In the genomic region with DNA sequence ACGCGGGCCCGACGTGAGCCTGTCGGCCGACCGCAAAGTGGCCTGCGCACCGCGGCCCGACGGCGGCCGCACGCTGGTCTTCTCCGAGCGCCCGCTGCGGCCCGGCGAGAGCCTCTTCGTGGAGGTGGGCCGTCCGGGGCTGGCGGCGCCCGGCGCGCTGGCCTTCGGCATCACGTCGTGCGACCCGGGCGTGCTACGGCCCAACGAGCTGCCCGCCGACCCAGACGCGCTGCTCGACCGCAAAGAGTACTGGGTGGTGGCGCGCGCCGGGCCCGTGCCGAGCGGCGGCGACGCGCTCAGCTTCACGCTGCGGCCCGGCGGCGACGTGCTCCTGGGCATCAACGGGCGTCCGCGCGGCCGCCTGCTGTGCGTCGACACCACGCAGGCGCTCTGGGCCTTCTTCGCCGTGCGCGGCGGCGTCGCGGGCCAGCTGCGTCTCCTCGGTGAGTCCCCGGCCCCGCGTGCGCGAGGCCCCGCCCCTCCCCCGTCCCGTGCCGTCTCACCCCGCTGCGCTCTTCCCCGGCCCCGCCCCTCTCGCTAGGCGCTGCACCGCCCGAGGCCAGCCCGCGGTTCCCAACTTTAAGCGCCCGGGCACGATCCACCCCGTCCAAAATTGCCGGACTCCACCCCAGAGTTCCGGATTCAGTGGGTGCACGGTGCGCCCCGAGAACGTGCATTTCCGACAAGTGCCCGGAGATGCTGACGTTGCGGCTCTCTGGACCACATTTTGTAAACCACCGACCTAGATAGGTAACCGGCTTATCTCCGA, we compare ENCODE assay signal across 10 cellular contexts. TPM values are rescaled to one million over a fixed set of nuclear protein-coding genes. Genes with fewer than 3 reads are reported as not detected.
DNase-seq lines count a peak whose midpoint lies in the region; ATAC-seq, FAIRE-seq and TF ChIP-seq lines count a peak whose summit lies in the region.
"Had no signal": no experiment of that assay in that cellular context is flagged by ENCODE, and none has a peak within 500 bp of the region (broad histone marks: within the 10 kb centered on the region; RNA-seq: fewer than 3 reads in every experiment).

No MANE protein-coding gene starts in this region.

- peaks cover 0 to 68% (median 45%) of the 10 kb centered on the region in 4 donors for H3K4me1 ChIP-seq in tibial artery

- H3K4me1 Mint-ChIP-seq in naive thymus-derived CD8-positive, alpha-beta T cell = peaks cover 8 to 22% (median 16%) of the 10 kb centered on the region in 4 donors

- POLR2A ChIA-PET in naive thymus-derived CD8-positive, alpha-beta T cell (lab: Charles Lee) = interaction anchor here (0.9 to 2.6 kb wide), 7 partner anchors 9 to 1296 kb away, joined by 3 to 17 read pairs (median 3); partner anchors contain the start of genes DUSP1, NPM1 and RPL26L1

- no peak for FAIRE-seq in D721Med (lab: Jason Lieb, UNC)

- H3K36me3 ChIP-seq in tibial artery = no peaks in the 10 kb centered on the region

- H3K36me3 Mint-ChIP-seq in activated naive CD4-positive, alpha-beta T cell treated with anti-CD3 and anti-CD28 coated beads, Interleukin-2, amount 50 U/mL, for 72 hours = no peaks in the 10 kb centered on the region
- no peaks in the 10 kb centered on the region for H3K36me3 Mint-ChIP-seq in naive thymus-derived CD8-positive, alpha-beta T cell

- no peaks in the 10 kb centered on the region for H3K27me3 ChIP-seq in tibial artery

- H3K4me3 ChIP-seq in tibial artery = no peak overlapping the region

- peak overlapping the region in 1 of 2 donors; percentile 55 for H3K27ac Mint-ChIP-seq in activated naive CD4-positive, alpha-beta T cell treated with anti-CD3 and anti-CD28 coated beads, Interleukin-2, amount 50 U/mL, for 72 hours
- H3K27ac Mint-ChIP-seq in naive thymus-derived CD8-positive, alpha-beta T cell = peak overlapping the region; percentile 52 to 92 (median 86)

- H3K9me3 ChIP-seq in tibial artery = no peaks in the 10 kb centered on the region

- H3K4me3 Mint-ChIP-seq in naive thymus-derived CD8-positive, alpha-beta T cell = peak overlapping the region; percentile 75 to 86 (median 82)
- H3K4me3 Mint-ChIP-seq: neural crest cell had no signal

- no peak overlapping the region for H3K27ac ChIP-seq in tibial artery

- no peak for TF ChIP-seq CTCF in D721Med (IDR thresholded peaks at IDR 0.05; ENCODE audit: insufficient read depth, missing control alignments)
- no peak for TF ChIP-seq CTCF in tibial artery (IDR thresholded peaks at IDR 0.05)

- H3K27me3 Mint-ChIP-seq in naive thymus-derived CD8-positive, alpha-beta T cell = peaks cover 0 to 9% (median 2%) of the 10 kb centered on the region in 5 donors

- ATAC-seq in activated CD4-positive, CD25-positive, alpha-beta regulatory T cell treated with anti-CD3 and anti-CD28 coated beads, Interleukin-2, amount 50 U/mL, for 24 hours = peak; percentile 80 to 85
- ATAC-seq in activated naive CD4-positive, alpha-beta T cell treated with anti-CD3 and anti-CD28 coated beads, Interleukin-2, amount 50 U/mL, for 72 hours = peak; percentile 79 to 83
- peak; percentile 72 to 82 for ATAC-seq in naive thymus-derived CD8-positive, alpha-beta T cell
- no peak for ATAC-seq in HG02840 (IDR thresholded peaks at IDR 0.05; ENCODE audit: low FRiP score, unreplicated experiment)

- peaks cover 0 to 4% of the 10 kb centered on the region in 2 donors for H3K9me3 Mint-ChIP-seq in activated naive CD4-positive, alpha-beta T cell treated with anti-CD3 and anti-CD28 coated beads, Interleukin-2, amount 50 U/mL, for 72 hours
- H3K9me3 Mint-ChIP-seq in naive thymus-derived CD8-positive, alpha-beta T cell = peaks cover 0 to 5% (median 0%) of the 10 kb centered on the region in 9 donors
- H3K9me3 Mint-ChIP-seq: neural crest cell had no signal

- peak; percentile 23 to 59 for DNase-seq in activated naive CD4-positive, alpha-beta T cell treated with anti-CD3 and anti-CD28 coated beads, Interleukin-2, amount 50 U/mL, for 72 hours (ENCODE audit: low spot score in 2 of 2)
- DNase-seq in naive thymus-derived CD8-positive, alpha-beta T cell = peak; percentile 36 to 87 (median 64)
- DNase-seq in stimulated activated naive CD4-positive, alpha-beta T cell treated with Interleukin-2 at 50 U/mL for 16 hours (lab: John Stamatoyannopoulos, UW) = peak; percentile 65
- DNase-seq in HuH-7 (ENCODE audit: low spot score) = no peak
- DNase-seq in D721Med (ENCODE audit: insufficient read length, low spot score) = no peak
- no peak for DNase-seq in tibial artery
- DNase-seq: cortex of kidney had no signal

- intact Hi-C loops in tibial artery (cut with DNase I; ENCODE audit: low total_unique reads) = no loop called here

RNA-seq across cellular contexts. Expression of gene NEURL1B, which starts 42.8 kb away (rescaled TPM):
- 1 to 10 TPM in 1 of 2 donors, under 1 TPM in 1; 0.23 to 1.4 TPM for total RNA-seq in activated naive CD4-positive, alpha-beta T cell treated with anti-CD3 and anti-CD28 coated beads, Interleukin-2, amount 50 U/mL, for 72 hours
- total RNA-seq in naive thymus-derived CD8-positive, alpha-beta T cell = under 1 TPM; 0.38 to 0.49 TPM
- under 1 TPM in 1 of 3 donors, not detected in 2; 0.06 TPM for polyA plus RNA-seq in naive thymus-derived CD8-positive, alpha-beta T cell

Comparison
In these comparisons a context has a peak if more than half of its experiments do, and no peak if none do; other contexts are left out.
1. DNase-seq: peak in activated naive CD4-positive, alpha-beta T cell treated with anti-CD3 and anti-CD28 coated beads, Interleukin-2, amount 50 U/mL, for 72 hours (2 of 2), naive thymus-derived CD8-positive, alpha-beta T cell (10 of 10) and stimulated activated naive CD4-positive, alpha-beta T cell treated with Interleukin-2 at 50 U/mL for 16 hours (single experiment); none in HuH-7 (single experiment), D721Med (single experiment) and tibial artery (0 of 2).